Comparison of ENCODE assay signal across 1 cellular context in the genomic region with DNA sequence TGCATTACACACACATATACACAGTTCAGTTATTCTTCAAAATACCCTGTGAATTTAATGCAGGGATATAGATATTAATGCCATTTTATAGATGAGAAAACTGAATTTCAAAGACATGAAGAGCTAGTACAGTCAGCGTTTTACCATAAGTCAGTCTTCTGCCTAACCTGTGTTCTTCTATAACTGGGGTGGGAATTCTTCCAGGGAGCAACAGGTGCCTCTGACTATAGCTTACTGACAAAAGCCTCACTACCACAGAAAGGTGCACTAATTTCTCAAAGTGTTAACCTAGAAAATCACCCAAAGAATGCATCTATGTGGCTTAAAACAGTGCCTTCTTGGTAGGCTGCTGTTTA.
TF ChIP-seq lines count a peak whose summit lies in the region.

No MANE protein-coding gene starts in this region.

TF ChIP-seq in IMR-90, 13 proteins besides CTCF, POLR2A, EP300 and RAD21:
- TF ChIP-seq, protein P1, sequence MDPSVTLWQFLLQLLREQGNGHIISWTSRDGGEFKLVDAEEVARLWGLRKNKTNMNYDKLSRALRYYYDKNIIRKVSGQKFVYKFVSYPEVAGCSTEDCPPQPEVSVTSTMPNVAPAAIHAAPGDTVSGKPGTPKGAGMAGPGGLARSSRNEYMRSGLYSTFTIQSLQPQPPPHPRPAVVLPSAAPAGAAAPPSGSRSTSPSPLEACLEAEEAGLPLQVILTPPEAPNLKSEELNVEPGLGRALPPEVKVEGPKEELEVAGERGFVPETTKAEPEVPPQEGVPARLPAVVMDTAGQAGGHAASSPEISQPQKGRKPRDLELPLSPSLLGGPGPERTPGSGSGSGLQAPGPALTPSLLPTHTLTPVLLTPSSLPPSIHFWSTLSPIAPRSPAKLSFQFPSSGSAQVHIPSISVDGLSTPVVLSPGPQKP (IDR thresholded peaks at IDR 0.05; ENCODE audit: borderline replicate concordance, low read depth, low read length) = no peak
- TF ChIP-seq SMC3 (IDR thresholded peaks at IDR 0.05; ENCODE audit: low read depth, low read length) (no peak), MAZ (IDR thresholded peaks at IDR 0.05; ENCODE audit: borderline replicate concordance, low read depth, low read length) (no peak), RFX5 (IDR thresholded peaks at IDR 0.05; ENCODE audit: low read depth, low read length) (no peak)
